ENCODE assay signal across 10 cellular contexts in genomic region chr3:78741066-78741645, GRCh38.
DNase-seq lines count a peak whose midpoint lies in the region; ATAC-seq and TF ChIP-seq lines count a peak whose summit lies in the region.
"Had no signal": no experiment of that assay in that cellular context is flagged by ENCODE, and none has a peak within 500 bp of the region (broad histone marks: within the 10 kb centered on the region; RNA-seq: fewer than 3 reads in every experiment).

No MANE protein-coding gene starts in this region.

- H3K9me3 Mint-ChIP-seq in neural progenitor cell: peaks cover 3% of the 10 kb centered on the region

- H3K36me3 Mint-ChIP-seq in neural progenitor cell: peaks cover 5% of the 10 kb centered on the region

- H3K27me3 Mint-ChIP-seq in neural progenitor cell (ENCODE audit: insufficient read depth, low read depth): no peaks in the 10 kb centered on the region

- H3K27ac ChIP-seq in DOHH2 (ENCODE audit: low read depth, low read length) (no peak overlapping the region), neural progenitor cell (no peak overlapping the region)
- H3K27ac ChIP-seq: pancreas had no signal

- H3K4me2 ChIP-seq in DOHH2 (ENCODE audit: low read length) (no peak overlapping the region), neural progenitor cell (no peak overlapping the region)

- H2AFZ ChIP-seq in neural progenitor cell (replicated peaks): no peak overlapping the region

- H3K9me3 ChIP-seq in DOHH2 (ENCODE audit: control insufficient read depth, insufficient read depth, low read length) (no peaks in the 10 kb centered on the region), neural progenitor cell (ENCODE audit: low read depth) (no peaks in the 10 kb centered on the region)
- H3K9me3 ChIP-seq: pancreas had no signal

- ATAC-seq in GM21737 (IDR thresholded peaks at IDR 0.05; ENCODE audit: unreplicated experiment) (no peak), HG03521 (IDR thresholded peaks at IDR 0.05; ENCODE audit: unreplicated experiment) (no peak)
- ATAC-seq: pancreas had no signal

- no peaks in the 10 kb centered on the region for H4K20me1 ChIP-seq in DOHH2 (ENCODE audit: control insufficient read depth, insufficient read depth, low read depth, low read length)
- peaks cover 3% of the 10 kb centered on the region for H4K20me1 ChIP-seq in neural progenitor cell (ENCODE audit: low read depth)

- H3K4me3 ChIP-seq in DOHH2 (ENCODE audit: low read length): no peak overlapping the region
- H3K4me3 ChIP-seq in choroid plexus epithelial cell (ENCODE audit: low read depth, low read length): no peak overlapping the region
- no peak overlapping the region for H3K4me3 ChIP-seq in neural progenitor cell
- H3K4me3 ChIP-seq: pancreas had no signal

- no peak for DNase-seq in choroid plexus epithelial cell (ENCODE audit: low read depth)
- no peak for DNase-seq in neural progenitor cell (ENCODE audit: low spot score)
- no peak for DNase-seq in dermis blood vessel endothelial cell
- no peak for DNase-seq in AG08395 (ENCODE audit: low spot score)
- DNase-seq: GOT3, pancreas had no signal

- H3K4me3 Mint-ChIP-seq in neural progenitor cell: no peak overlapping the region

- TF ChIP-seq CTCF in DOHH2 (IDR thresholded peaks at IDR 0.05; ENCODE audit: low read depth, low read length, poor library complexity, severe bottlenecking) (peak; percentile 51), LNCAP (IDR thresholded peaks at IDR 0.05) (peak; percentile 63), choroid plexus epithelial cell (conservative IDR thresholded peaks at IDR 0.05; ENCODE audit: low read depth, low read length) (peak; percentile 56), neural progenitor cell (IDR thresholded peaks at IDR 0.05) (peak; percentile 62)

- no peaks in the 10 kb centered on the region for H3F3A ChIP-seq in DOHH2 (ENCODE audit: control insufficient read depth, insufficient read depth)
- no peaks in the 10 kb centered on the region for H3F3A ChIP-seq in neural progenitor cell (ENCODE audit: low read depth)

- H3K79me2 ChIP-seq in DOHH2 (ENCODE audit: control insufficient read depth, low read length) (no peaks in the 10 kb centered on the region), neural progenitor cell (ENCODE audit: low read depth) (peaks cover 36% of the 10 kb centered on the region)

- no peaks in the 10 kb centered on the region for H3K27me3 ChIP-seq in DOHH2 (ENCODE audit: control insufficient read depth, low read length)
- no peaks in the 10 kb centered on the region for H3K27me3 ChIP-seq in neural progenitor cell
- H3K27me3 ChIP-seq: pancreas had no signal

- H3K36me3 ChIP-seq in DOHH2 (ENCODE audit: control insufficient read depth, low read length) (no peaks in the 10 kb centered on the region), neural progenitor cell (no peaks in the 10 kb centered on the region)
- H3K36me3 ChIP-seq: pancreas had no signal

- no peaks in the 10 kb centered on the region for H3K9me2 ChIP-seq in DOHH2 (replicated peaks; ENCODE audit: control insufficient read depth, low read length)

- H3K9ac ChIP-seq in neural progenitor cell: no peak overlapping the region

- H3K4me1 ChIP-seq in DOHH2 (ENCODE audit: control insufficient read depth, low read length): no peaks in the 10 kb centered on the region
- H3K4me1 ChIP-seq in neural progenitor cell: peaks cover 9% of the 10 kb centered on the region
- H3K4me1 ChIP-seq: pancreas had no signal

- H3K27ac Mint-ChIP-seq in neural progenitor cell: no peak overlapping the region

- peaks cover 5% of the 10 kb centered on the region for H3K4me1 Mint-ChIP-seq in neural progenitor cell
